In genomic region chr20:61594198-61594597, GRCh38 we compare ENCODE assay signal across 23 cellular contexts.
"Had no signal": no experiment of that assay in that cellular context is flagged by ENCODE, and none has a peak within 500 bp of the region (broad histone marks: within the 10 kb centered on the region; RNA-seq: fewer than 3 reads in every experiment).

No MANE protein-coding gene starts in this region.

- H3K4me1 Mint-ChIP-seq: immature natural killer cell had no signal

- H3K36me3 Mint-ChIP-seq: immature natural killer cell, mesothelial cell of epicardium had no signal

- H3K27ac ChIP-seq: coronary artery, dorsolateral prefrontal cortex, esophagus muscularis mucosa, foreskin keratinocyte, gastroesophageal sphincter, heart left ventricle, hepatocyte, left lung, lower lobe of right lung had no signal

- H3K27ac Mint-ChIP-seq: immature natural killer cell, mesothelial cell of epicardium had no signal

- DNase-seq: dermis blood vessel endothelial cell; dorsolateral prefrontal cortex; effector CD4-positive, alpha-beta T cell; effector memory CD4-positive, alpha-beta T cell; foreskin keratinocyte; hypothalamus; immature natural killer cell; islet precursor cell; left cardiac atrium; left lung; left ventricle myocardium superior; lower lobe of right lung; mesenchymal stem cell; mucosa of descending colon had no signal

- H3K4me1 ChIP-seq: heart left ventricle, left lung, lower lobe of right lung had no signal

- H3K4me3 ChIP-seq: coronary artery, dorsolateral prefrontal cortex, esophagus muscularis mucosa, gastroesophageal sphincter, heart left ventricle, hepatocyte, left lung, lower lobe of right lung, mucosa of descending colon had no signal

- ATAC-seq: foreskin keratinocyte, gastroesophageal sphincter, left cardiac atrium, left lung, left ventricle myocardium superior, lower lobe of right lung, mucosa of descending colon had no signal

- FAIRE-seq: colon, endothelial cell of umbilical vein, frontal cortex had no signal

- H3K4me3 Mint-ChIP-seq: immature natural killer cell, mesothelial cell of epicardium had no signal

- H3K36me3 ChIP-seq: esophagus muscularis mucosa, gastroesophageal sphincter, heart left ventricle, left lung, lower lobe of right lung had no signal
